ENCODE assay signal across 1 cellular context in the genomic region with DNA sequence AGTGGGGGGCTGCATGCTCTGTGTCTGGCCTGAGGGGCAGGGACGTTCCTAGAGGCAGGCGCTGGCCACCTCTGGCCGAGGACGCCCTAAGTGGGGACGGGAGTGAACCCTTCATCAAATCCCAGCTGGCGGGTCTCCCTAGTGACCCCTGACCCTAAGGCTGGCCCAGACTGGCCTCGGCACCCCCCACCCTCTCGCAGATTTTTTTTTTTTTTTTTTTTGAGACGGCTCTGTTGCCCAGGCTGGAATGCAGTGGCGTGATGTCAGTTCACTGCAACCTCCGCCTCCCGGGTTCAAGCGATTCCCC.
TF ChIP-seq lines count a peak whose summit lies in the region.

No MANE protein-coding gene starts in this region.

TF ChIP-seq in HepG2, 621 proteins besides CTCF, POLR2A, EP300 and RAD21:
- TF ChIP-seq PAX8 (CRISPR knock-in tag; IDR thresholded peaks at IDR 0.05; ENCODE audit: borderline replicate concordance) (peak; percentile 87; the same call in 1 of the 2 replicates), ZNF343 (CRISPR knock-in tag; IDR thresholded peaks at IDR 0.05) (0 out of 2 replicates have a peak, but pooled peaks have one; percentile 2), RCOR2 (CRISPR knock-in tag; IDR thresholded peaks at IDR 0.05) (no peak), ZNF543 (CRISPR knock-in tag; IDR thresholded peaks at IDR 0.05) (0 out of 2 replicates have a peak, but pooled peaks have one; percentile 4), AGO2 (optimal IDR thresholded peaks at IDR 0.05; ENCODE audit: low read depth, low read length) (peak; percentile 16), PAWR (CRISPR knock-in tag; IDR thresholded peaks at IDR 0.05; ENCODE audit: borderline replicate concordance) (0 out of 2 replicates have a peak, but pooled peaks have one; percentile 77), TCF12 (IDR thresholded peaks at IDR 0.05) (no peak), TCF12 (CRISPR knock-in tag; IDR thresholded peaks at IDR 0.05) (0 out of 2 replicates have a peak, but pooled peaks have one; percentile 12), ZNF746 (CRISPR knock-in tag; IDR thresholded peaks at IDR 0.05) (peak; percentile 9; the same call in 1 of the 2 replicates), PITX1 (CRISPR knock-in tag; IDR thresholded peaks at IDR 0.05) (0 out of 2 replicates have a peak, but pooled peaks have one; percentile 26), ZNF225 (CRISPR knock-in tag; IDR thresholded peaks at IDR 0.05) (no peak), YY1 (IDR thresholded peaks at IDR 0.05; ENCODE audit: insufficient read depth, insufficient replicate concordance, low read depth, low read length) (no peak), ZNF7 (CRISPR knock-in tag; IDR thresholded peaks at IDR 0.05) (no peak), MTA1 (CRISPR knock-in tag; IDR thresholded peaks at IDR 0.05; ENCODE audit: borderline replicate concordance) (0 out of 2 replicates have a peak, but pooled peaks have one; percentile 19), SNAI1 (CRISPR knock-in tag; IDR thresholded peaks at IDR 0.05; ENCODE audit: borderline replicate concordance) (0 out of 2 replicates have a peak, but pooled peaks have one; percentile 52), ZNF230 (CRISPR knock-in tag; IDR thresholded peaks at IDR 0.05) (peak; percentile 8; the same call in 1 of the 2 replicates)
- TF ChIP-seq, protein P1, sequence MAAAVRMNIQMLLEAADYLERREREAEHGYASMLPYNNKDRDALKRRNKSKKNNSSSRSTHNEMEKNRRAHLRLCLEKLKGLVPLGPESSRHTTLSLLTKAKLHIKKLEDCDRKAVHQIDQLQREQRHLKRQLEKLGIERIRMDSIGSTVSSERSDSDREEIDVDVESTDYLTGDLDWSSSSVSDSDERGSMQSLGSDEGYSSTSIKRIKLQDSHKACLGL (CRISPR knock-in tag; IDR thresholded peaks at IDR 0.05) = no peak
- TF ChIP-seq, protein P2, sequence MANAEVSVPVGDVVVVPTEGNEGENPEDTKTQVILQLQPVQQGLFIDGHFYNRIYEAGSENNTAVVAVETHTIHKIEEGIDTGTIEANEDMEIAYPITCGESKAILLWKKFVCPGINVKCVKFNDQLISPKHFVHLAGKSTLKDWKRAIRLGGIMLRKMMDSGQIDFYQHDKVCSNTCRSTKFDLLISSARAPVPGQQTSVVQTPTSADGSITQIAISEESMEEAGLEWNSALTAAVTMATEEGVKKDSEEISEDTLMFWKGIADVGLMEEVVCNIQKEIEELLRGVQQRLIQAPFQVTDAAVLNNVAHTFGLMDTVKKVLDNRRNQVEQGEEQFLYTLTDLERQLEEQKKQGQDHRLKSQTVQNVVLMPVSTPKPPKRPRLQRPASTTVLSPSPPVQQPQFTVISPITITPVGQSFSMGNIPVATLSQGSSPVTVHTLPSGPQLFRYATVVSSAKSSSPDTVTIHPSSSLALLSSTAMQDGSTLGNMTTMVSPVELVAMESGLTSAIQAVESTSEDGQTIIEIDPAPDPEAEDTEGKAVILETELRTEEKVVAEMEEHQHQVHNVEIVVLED (CRISPR knock-in tag; IDR thresholded peaks at IDR 0.05; ENCODE audit: borderline replicate concordance) = no peak
- TF ChIP-seq, protein P3, sequence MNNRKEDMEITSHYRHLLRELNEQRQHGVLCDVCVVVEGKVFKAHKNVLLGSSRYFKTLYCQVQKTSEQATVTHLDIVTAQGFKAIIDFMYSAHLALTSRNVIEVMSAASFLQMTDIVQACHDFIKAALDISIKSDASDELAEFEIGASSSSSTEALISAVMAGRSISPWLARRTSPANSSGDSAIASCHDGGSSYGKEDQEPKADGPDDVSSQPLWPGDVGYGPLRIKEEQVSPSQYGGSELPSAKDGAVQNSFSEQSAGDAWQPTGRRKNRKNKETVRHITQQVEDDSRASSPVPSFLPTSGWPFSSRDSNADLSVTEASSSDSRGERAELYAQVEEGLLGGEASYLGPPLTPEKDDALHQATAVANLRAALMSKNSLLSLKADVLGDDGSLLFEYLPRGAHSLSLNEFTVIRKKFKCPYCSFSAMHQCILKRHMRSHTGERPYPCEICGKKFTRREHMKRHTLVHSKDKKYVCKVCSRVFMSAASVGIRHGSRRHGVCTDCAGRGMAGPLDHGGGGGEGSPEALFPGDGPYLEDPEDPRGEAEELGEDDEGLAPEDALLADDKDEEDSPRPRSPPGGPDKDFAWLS (CRISPR knock-in tag; IDR thresholded peaks at IDR 0.05; ENCODE audit: borderline replicate concordance) = 0 out of 2 replicates have a peak, but pooled peaks have one; percentile 19
- TF ChIP-seq, protein P4, sequence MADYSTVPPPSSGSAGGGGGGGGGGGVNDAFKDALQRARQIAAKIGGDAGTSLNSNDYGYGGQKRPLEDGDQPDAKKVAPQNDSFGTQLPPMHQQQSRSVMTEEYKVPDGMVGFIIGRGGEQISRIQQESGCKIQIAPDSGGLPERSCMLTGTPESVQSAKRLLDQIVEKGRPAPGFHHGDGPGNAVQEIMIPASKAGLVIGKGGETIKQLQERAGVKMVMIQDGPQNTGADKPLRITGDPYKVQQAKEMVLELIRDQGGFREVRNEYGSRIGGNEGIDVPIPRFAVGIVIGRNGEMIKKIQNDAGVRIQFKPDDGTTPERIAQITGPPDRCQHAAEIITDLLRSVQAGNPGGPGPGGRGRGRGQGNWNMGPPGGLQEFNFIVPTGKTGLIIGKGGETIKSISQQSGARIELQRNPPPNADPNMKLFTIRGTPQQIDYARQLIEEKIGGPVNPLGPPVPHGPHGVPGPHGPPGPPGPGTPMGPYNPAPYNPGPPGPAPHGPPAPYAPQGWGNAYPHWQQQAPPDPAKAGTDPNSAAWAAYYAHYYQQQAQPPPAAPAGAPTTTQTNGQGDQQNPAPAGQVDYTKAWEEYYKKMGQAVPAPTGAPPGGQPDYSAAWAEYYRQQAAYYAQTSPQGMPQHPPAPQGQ (CRISPR knock-in tag; IDR thresholded peaks at IDR 0.05; ENCODE audit: borderline replicate concordance) = 0 out of 2 replicates have a peak, but pooled peaks have one; percentile 27
- TF ChIP-seq, protein P5, sequence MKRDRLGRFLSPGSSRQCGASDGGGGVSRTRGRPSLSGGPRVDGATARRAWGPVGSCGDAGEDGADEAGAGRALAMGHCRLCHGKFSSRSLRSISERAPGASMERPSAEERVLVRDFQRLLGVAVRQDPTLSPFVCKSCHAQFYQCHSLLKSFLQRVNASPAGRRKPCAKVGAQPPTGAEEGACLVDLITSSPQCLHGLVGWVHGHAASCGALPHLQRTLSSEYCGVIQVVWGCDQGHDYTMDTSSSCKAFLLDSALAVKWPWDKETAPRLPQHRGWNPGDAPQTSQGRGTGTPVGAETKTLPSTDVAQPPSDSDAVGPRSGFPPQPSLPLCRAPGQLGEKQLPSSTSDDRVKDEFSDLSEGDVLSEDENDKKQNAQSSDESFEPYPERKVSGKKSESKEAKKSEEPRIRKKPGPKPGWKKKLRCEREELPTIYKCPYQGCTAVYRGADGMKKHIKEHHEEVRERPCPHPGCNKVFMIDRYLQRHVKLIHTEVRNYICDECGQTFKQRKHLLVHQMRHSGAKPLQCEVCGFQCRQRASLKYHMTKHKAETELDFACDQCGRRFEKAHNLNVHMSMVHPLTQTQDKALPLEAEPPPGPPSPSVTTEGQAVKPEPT (CRISPR knock-in tag; IDR thresholded peaks at IDR 0.05; ENCODE audit: low read depth) = 0 out of 2 replicates have a peak, but pooled peaks have one; percentile 4
- TF ChIP-seq, protein P6, sequence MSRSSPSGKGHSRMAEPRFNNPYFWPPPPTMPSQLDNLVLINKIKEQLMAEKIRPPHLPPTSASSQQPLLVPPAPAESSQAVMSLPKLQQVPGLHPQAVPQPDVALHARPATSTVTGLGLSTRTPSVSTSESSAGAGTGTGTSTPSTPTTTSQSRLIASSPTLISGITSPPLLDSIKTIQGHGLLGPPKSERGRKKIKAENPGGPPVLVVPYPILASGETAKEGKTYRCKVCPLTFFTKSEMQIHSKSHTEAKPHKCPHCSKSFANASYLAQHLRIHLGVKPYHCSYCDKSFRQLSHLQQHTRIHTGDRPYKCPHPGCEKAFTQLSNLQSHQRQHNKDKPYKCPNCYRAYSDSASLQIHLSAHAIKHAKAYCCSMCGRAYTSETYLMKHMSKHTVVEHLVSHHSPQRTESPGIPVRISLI (CRISPR knock-in tag; IDR thresholded peaks at IDR 0.05; ENCODE audit: borderline replicate concordance) = 0 out of 2 replicates have a peak, but pooled peaks have one; percentile 46
